In genomic region chr9:109401169-109401989, GRCh38 we compare ENCODE assay signal across 8 cellular contexts.
DNase-seq lines count a peak whose midpoint lies in the region; ATAC-seq and TF ChIP-seq lines count a peak whose summit lies in the region.

No MANE protein-coding gene starts in this region.

- CTCF ChIA-PET in CD8-positive, alpha-beta memory T cell (lab: Charles Lee): no interaction called here

- ATAC-seq in activated naive CD4-positive, alpha-beta T cell treated with anti-CD3 and anti-CD28 coated beads, Interleukin-2, amount 50 U/mL, for 72 hours: peak; percentile 66 to 75
- peak; percentile 60 for ATAC-seq in stimulated activated memory B cell treated with anti-CD40 and anti-IgM and Interleukin-4, amounts not matched to agents 10 μg/mL and 1 μg/mL and 100 μg/mL, for 72 hours

- H3K9ac ChIP-seq in adipocyte (ENCODE audit: low read length): no peak overlapping the region

- POLR2A ChIA-PET in CD8-positive, alpha-beta memory T cell (lab: Charles Lee): no interaction called here

- H3K9me3 Mint-ChIP-seq in activated naive CD4-positive, alpha-beta T cell treated with anti-CD3 and anti-CD28 coated beads, Interleukin-2, amount 50 U/mL, for 72 hours: no peaks in the 10 kb centered on the region
- no peaks in the 10 kb centered on the region for H3K9me3 Mint-ChIP-seq in HFFc6
- peaks cover 3% of the 10 kb centered on the region for H3K9me3 Mint-ChIP-seq in stimulated activated memory B cell treated with anti-CD40 and anti-IgM and Interleukin-4, amounts not matched to agents 10 μg/mL and 1 μg/mL and 100 μg/mL, for 72 hours
- peaks cover 0 to 3% (median 2%) of the 10 kb centered on the region in 5 donors for H3K9me3 Mint-ChIP-seq in CD8-positive, alpha-beta memory T cell

- H3K4me3 Mint-ChIP-seq in HFFc6: no peak overlapping the region
- peak overlapping the region; percentile 49 for H3K4me3 Mint-ChIP-seq in stimulated activated memory B cell treated with anti-CD40 and anti-IgM and Interleukin-4, amounts not matched to agents 10 μg/mL and 1 μg/mL and 100 μg/mL, for 72 hours
- no peak overlapping the region for H3K4me3 Mint-ChIP-seq in CD8-positive, alpha-beta memory T cell

- H3K27me3 ChIP-seq in adipocyte (replicated peaks; ENCODE audit: control insufficient read depth, insufficient read depth, low read length) (peaks cover 14% of the 10 kb centered on the region), iPS DF 6.9 (ENCODE audit: control insufficient read depth, insufficient read depth, low read length) (no peaks in the 10 kb centered on the region)
- H3K27me3 ChIP-seq in CD8-positive, alpha-beta memory T cell (ENCODE audit: insufficient read depth, low read length, poor library complexity, severe bottlenecking): no peaks in the 10 kb centered on the region

- peaks cover 6% of the 10 kb centered on the region; the same call in 1 of the 2 replicates for H3K4me1 Mint-ChIP-seq in HFFc6 (ENCODE audit: low read depth)
- H3K4me1 Mint-ChIP-seq in stimulated activated memory B cell treated with anti-CD40 and anti-IgM and Interleukin-4, amounts not matched to agents 10 μg/mL and 1 μg/mL and 100 μg/mL, for 72 hours: peaks cover 52% of the 10 kb centered on the region
- H3K4me1 Mint-ChIP-seq in CD8-positive, alpha-beta memory T cell: no peaks in the 10 kb centered on the region

- no peak overlapping the region for H3K4me3 ChIP-seq in adipocyte (ENCODE audit: low read length)
- no peak overlapping the region for H3K4me3 ChIP-seq in iPS DF 6.9 (ENCODE audit: low read length)
- no peak overlapping the region for H3K4me3 ChIP-seq in CD8-positive, alpha-beta memory T cell (ENCODE audit: low read length)

- peaks cover 9% of the 10 kb centered on the region for H3K4me1 ChIP-seq in adipocyte (ENCODE audit: control insufficient read depth, insufficient read depth, low read length)
- H3K4me1 ChIP-seq in iPS DF 6.9 (ENCODE audit: control insufficient read depth, insufficient read depth, low read length): no peaks in the 10 kb centered on the region
- H3K4me1 ChIP-seq in CD8-positive, alpha-beta memory T cell (ENCODE audit: insufficient read depth, low read length): no peaks in the 10 kb centered on the region

- peaks cover 15% of the 10 kb centered on the region for H3K27me3 Mint-ChIP-seq in HFFc6 (ENCODE audit: insufficient read depth)
- H3K27me3 Mint-ChIP-seq in stimulated activated memory B cell treated with anti-CD40 and anti-IgM and Interleukin-4, amounts not matched to agents 10 μg/mL and 1 μg/mL and 100 μg/mL, for 72 hours: peaks cover 16% of the 10 kb centered on the region
- H3K27me3 Mint-ChIP-seq in CD8-positive, alpha-beta memory T cell: peaks cover 10 to 22% of the 10 kb centered on the region in 2 donors

- peak; percentile 89 for TF ChIP-seq CTCF in HFFc6 (IDR thresholded peaks at IDR 0.05)

- H3K9me3 ChIP-seq in adipocyte (ENCODE audit: control insufficient read depth, low read length) (no peaks in the 10 kb centered on the region), iPS DF 6.9 (ENCODE audit: control insufficient read depth, insufficient read depth, low read length) (no peaks in the 10 kb centered on the region)
- H3K9me3 ChIP-seq in CD8-positive, alpha-beta memory T cell (ENCODE audit: low read length): no peaks in the 10 kb centered on the region

- H3K36me3 Mint-ChIP-seq in activated naive CD4-positive, alpha-beta T cell treated with anti-CD3 and anti-CD28 coated beads, Interleukin-2, amount 50 U/mL, for 72 hours: peaks cover 0 to 5% of the 10 kb centered on the region in 2 donors
- no peaks in the 10 kb centered on the region for H3K36me3 Mint-ChIP-seq in HFFc6 (ENCODE audit: low read depth)
- H3K36me3 Mint-ChIP-seq in stimulated activated memory B cell treated with anti-CD40 and anti-IgM and Interleukin-4, amounts not matched to agents 10 μg/mL and 1 μg/mL and 100 μg/mL, for 72 hours: peaks cover 5% of the 10 kb centered on the region
- no peaks in the 10 kb centered on the region for H3K36me3 Mint-ChIP-seq in CD8-positive, alpha-beta memory T cell

- no peak overlapping the region for H3K27ac ChIP-seq in iPS DF 6.9 (ENCODE audit: low read length)
- no peak overlapping the region for H3K27ac ChIP-seq in CD8-positive, alpha-beta memory T cell (ENCODE audit: low read depth, low read length)

- peak overlapping the region in 1 of 2 donors; percentile 79 for H3K27ac Mint-ChIP-seq in activated naive CD4-positive, alpha-beta T cell treated with anti-CD3 and anti-CD28 coated beads, Interleukin-2, amount 50 U/mL, for 72 hours
- no peak overlapping the region for H3K27ac Mint-ChIP-seq in HFFc6
- H3K27ac Mint-ChIP-seq in stimulated activated memory B cell treated with anti-CD40 and anti-IgM and Interleukin-4, amounts not matched to agents 10 μg/mL and 1 μg/mL and 100 μg/mL, for 72 hours: peak overlapping the region; percentile 66
- no peak overlapping the region for H3K27ac Mint-ChIP-seq in CD8-positive, alpha-beta memory T cell

- DNase-seq in activated naive CD4-positive, alpha-beta T cell treated with anti-CD3 and anti-CD28 coated beads, Interleukin-2, amount 50 U/mL, for 72 hours (ENCODE audit: low spot score in 2 of 2): peak in 1 of 2 donors; percentile 64
- DNase-seq in activated naive CD4-positive, alpha-beta T cell treated with Interleukin-2 at 50 U/mL for 16 hours: no peak
- DNase-seq in HFFc6 (peak; percentile 12), NCI-H226 (peak; percentile 36), adipocyte (ENCODE audit: low read depth) (peak; percentile 72), iPS DF 6.9 (ENCODE audit: low read depth, low spot score) (peak; percentile 70)
- no peak for DNase-seq in CD8-positive, alpha-beta memory T cell

- no CpG with 5 or more reads among the region's 13 CpGs for WGBS in iPS DF 6.9 (ENCODE audit: insufficient coverage, insufficient read length)

- H3K36me3 ChIP-seq in adipocyte (ENCODE audit: control insufficient read depth, insufficient read depth, low read length, severe bottlenecking) (peaks cover 2% of the 10 kb centered on the region), iPS DF 6.9 (ENCODE audit: control insufficient read depth, insufficient read depth, low read length) (no peaks in the 10 kb centered on the region)
- no peaks in the 10 kb centered on the region for H3K36me3 ChIP-seq in CD8-positive, alpha-beta memory T cell (ENCODE audit: insufficient read depth, low read length)

Comparison
In these comparisons a context has a peak if more than half of its experiments do, and no peak if none do; other contexts are left out.
1. DNase-seq: peak in HFFc6 (single experiment), NCI-H226 (single experiment), adipocyte (single experiment) and iPS DF 6.9 (single experiment); none in activated naive CD4-positive, alpha-beta T cell treated with Interleukin-2 at 50 U/mL for 16 hours (single experiment) and CD8-positive, alpha-beta memory T cell (0 of 5).